ENCODE assay signal across 2 cellular contexts in genomic region chr16:9503251-9503986, GRCh38.
TF ChIP-seq lines count a peak whose summit lies in the region.

No MANE protein-coding gene starts in this region.

TF ChIP-seq in HepG2, 621 proteins besides CTCF, POLR2A, EP300 and RAD21 (continued from another document):
- TF ChIP-seq ATF4 (CRISPR knock-in tag; IDR thresholded peaks at IDR 0.05) (0 out of 4 replicates have a peak, but pooled peaks of 1 of the 2 experiments have one; percentile 19), GABPA (IDR thresholded peaks at IDR 0.05; ENCODE audit: low read depth, low read length) (no peak), GABPA (CRISPR knock-in tag; IDR thresholded peaks at IDR 0.05; ENCODE audit: low read depth) (0 out of 2 replicates have a peak, but pooled peaks have one; percentile 27), PCBP2 (optimal IDR thresholded peaks at IDR 0.05; ENCODE audit: low read depth, low read length, poor library complexity, severe bottlenecking) (no peak), FOXK1 (CRISPR knock-in tag; IDR thresholded peaks at IDR 0.05; ENCODE audit: borderline replicate concordance, low read depth) (peak; percentile 26; the same call in 1 of the 2 replicates)
TF ChIP-seq in HepG2: peak in this region for 9.

TF ChIP-seq in neural cell, 6 proteins besides CTCF, POLR2A, EP300 and RAD21 (continued from another document):
- TF ChIP-seq REST (IDR thresholded peaks at IDR 0.05; ENCODE audit: borderline replicate concordance), result no peak
- no peak for TF ChIP-seq TAF1 (IDR thresholded peaks at IDR 0.05; ENCODE audit: low read depth)
